Comparison of ENCODE assay signal across 8 cellular contexts in genomic region chr17:46193626-46194392, GRCh38. TPM values are rescaled to one million over a fixed set of nuclear protein-coding genes. Genes with fewer than 3 reads are reported as not detected.
DNase-seq lines count a peak whose midpoint lies in the region; ATAC-seq and TF ChIP-seq lines count a peak whose summit lies in the region.

No MANE protein-coding gene starts in this region.

- H3K4me3 ChIP-seq in BLaER1 treated with 17β-estradiol and CSF1 and Interleukin-3, amounts not matched to agents 10 nM and 100 nM = peak overlapping the region; percentile 83 to 95 (median 92)
- H3K4me3 ChIP-seq in left lung = peak overlapping the region; percentile 87 to 95

- POLR2A ChIA-PET in activated CD4-positive, alpha-beta T cell treated with anti-CD3 and anti-CD28 coated beads, Interleukin-2, amount 10 ng/mL, durations not matched to agents 7 days and 5 days (lab: Charles Lee) = interaction anchor here (0.6 to 1.0 kb wide), 2 partner anchors 21 to 93 kb away, joined by 3 to 4 read pairs; no protein-coding TSS in a partner anchor

- TF ChIP-seq CTCF in left lung (IDR thresholded peaks at IDR 0.05) = peak in 1 of 2 donors; percentile 40

- no peaks in the 10 kb centered on the region for H3K9me3 Mint-ChIP-seq in activated CD4-positive, alpha-beta T cell treated with anti-CD3 and anti-CD28 coated beads, Interleukin-2, amount 10 ng/mL, durations not matched to agents 7 days and 5 days

- peak; percentile 42 for ATAC-seq in GM19328 (IDR thresholded peaks at IDR 0.05; ENCODE audit: unreplicated experiment)
- peak; percentile 35 for ATAC-seq in HG03469 (IDR thresholded peaks at IDR 0.05; ENCODE audit: unreplicated experiment)
- ATAC-seq in left lung = peak; percentile 91

- H3K27me3 Mint-ChIP-seq in activated CD4-positive, alpha-beta T cell treated with anti-CD3 and anti-CD28 coated beads, Interleukin-2, amount 10 ng/mL, durations not matched to agents 7 days and 5 days = no peaks in the 10 kb centered on the region

- peaks cover 0 to 4% (median 0%) of the 10 kb centered on the region in 11 experiments; a peak in 3 of 22 replicates for H3K9me3 ChIP-seq in BLaER1 treated with 17β-estradiol and CSF1 and Interleukin-3, amounts not matched to agents 10 nM and 100 nM (replicated peaks in 1 of 11)
- no peaks in the 10 kb centered on the region for H3K9me3 ChIP-seq in left lung

- peak overlapping the region; percentile 74 to 95 (median 84) for H3K4me2 ChIP-seq in BLaER1 treated with 17β-estradiol and CSF1 and Interleukin-3, amounts not matched to agents 10 nM and 100 nM

- H3K27ac ChIP-seq in BLaER1 treated with 17β-estradiol and CSF1 and Interleukin-3, amounts not matched to agents 10 nM and 100 nM = peak overlapping the region; percentile 91 to 99 (median 97)
- H3K27ac ChIP-seq in left lung = peak overlapping the region; percentile 100

- peak overlapping the region; percentile 96 to 99 (median 97) for H3K9ac ChIP-seq in BLaER1 treated with 17β-estradiol and CSF1 and Interleukin-3, amounts not matched to agents 10 nM and 100 nM

- H4K20me1 ChIP-seq in BLaER1 treated with 17β-estradiol and CSF1 and Interleukin-3, amounts not matched to agents 10 nM and 100 nM = peaks cover 27 to 53% (median 31%) of the 10 kb centered on the region in 11 experiments

- peaks cover 54% of the 10 kb centered on the region for H3K4me1 Mint-ChIP-seq in activated CD4-positive, alpha-beta T cell treated with anti-CD3 and anti-CD28 coated beads, Interleukin-2, amount 10 ng/mL, durations not matched to agents 7 days and 5 days

- DNase-seq in NCI-H526 treated with DMSO at 0.1 percent for 48 hours (lab: John Stamatoyannopoulos, UW) (peak; percentile 99), dedifferentiated amniotic fluid mesenchymal stem cell (ENCODE audit: extremely low spot score) (peak; percentile 98), left lung (peak; percentile 99 to 100)
- DNase-seq in activated CD4-positive, alpha-beta T cell treated with anti-CD3 and anti-CD28 coated beads, Interleukin-2, amount 10 ng/mL, durations not matched to agents 7 days and 5 days = peak; percentile 94
- peak; percentile 95 to 97 for DNase-seq in stimulated activated CD4-positive, alpha-beta T cell treated with anti-CD3 and anti-CD28 coated beads, Interleukin-2, amount 100 ng/mL, for 24 hours

- H3K4me1 ChIP-seq in BLaER1 treated with 17β-estradiol and CSF1 and Interleukin-3, amounts not matched to agents 10 nM and 100 nM = peaks cover 42 to 61% (median 55%) of the 10 kb centered on the region in 10 experiments
- peaks cover 31 to 43% of the 10 kb centered on the region in 2 donors for H3K4me1 ChIP-seq in left lung

- H3K27ac Mint-ChIP-seq in activated CD4-positive, alpha-beta T cell treated with anti-CD3 and anti-CD28 coated beads, Interleukin-2, amount 10 ng/mL, durations not matched to agents 7 days and 5 days = peak overlapping the region; percentile 99

- CTCF ChIA-PET in activated CD4-positive, alpha-beta T cell treated with anti-CD3 and anti-CD28 coated beads, Interleukin-2, amount 10 ng/mL, durations not matched to agents 7 days and 5 days (lab: Charles Lee) = interaction anchor here (0.6 to 2.3 kb wide), 21 partner anchors 10 to 619 kb away, joined by 3 to 73 read pairs (median 6); no protein-coding TSS in a partner anchor

- intact Hi-C loops in left lung (cut with DNase I) = no loop called here

- H3K36me3 Mint-ChIP-seq in activated CD4-positive, alpha-beta T cell treated with anti-CD3 and anti-CD28 coated beads, Interleukin-2, amount 10 ng/mL, durations not matched to agents 7 days and 5 days (ENCODE audit: low read depth) = peaks cover 30% of the 10 kb centered on the region

- peaks cover 0 to 7% (median 0%) of the 10 kb centered on the region in 11 experiments; a peak in 3 of 22 replicates for H3K36me3 ChIP-seq in BLaER1 treated with 17β-estradiol and CSF1 and Interleukin-3, amounts not matched to agents 10 nM and 100 nM
- no peaks in the 10 kb centered on the region for H3K36me3 ChIP-seq in left lung

- peak overlapping the region; percentile 74 for H3K4me3 Mint-ChIP-seq in activated CD4-positive, alpha-beta T cell treated with anti-CD3 and anti-CD28 coated beads, Interleukin-2, amount 10 ng/mL, durations not matched to agents 7 days and 5 days

- no peaks in the 10 kb centered on the region for H3K27me3 ChIP-seq in BLaER1 treated with 17β-estradiol and CSF1 and Interleukin-3, amounts not matched to agents 10 nM and 100 nM
- H3K27me3 ChIP-seq in left lung = no peaks in the 10 kb centered on the region

RNA-seq across cellular contexts. Expression of gene KANSL1, which starts 0.6 kb away (rescaled TPM):
- total RNA-seq in activated CD4-positive, alpha-beta T cell treated with anti-CD3 and anti-CD28 coated beads, Interleukin-2, amount 10 ng/mL, durations not matched to agents 7 days and 5 days = 10 to 100 TPM; 85.7 to 97.7 TPM
- 10 to 100 TPM; 65.9 to 67.8 TPM for total RNA-seq in left lung

Comparison
In these comparisons a context has a peak if more than half of its experiments do, and no peak if none do; other contexts are left out.
1. Peak in every context shown above with its lines: DNase-seq, ATAC-seq, H3K4me3 ChIP-seq and H3K27ac ChIP-seq.
2. ATAC-seq: peak in every context shown above with its lines; median percentile 91 in left lung; 42 in GM19328; 35 in HG03469.